14 cellular contexts compared by ENCODE assay signal in genomic region chr6:3526962-3527796, GRCh38.
DNase-seq lines count a peak whose midpoint lies in the region; ATAC-seq, FAIRE-seq and TF ChIP-seq lines count a peak whose summit lies in the region.
"Had no signal": no experiment of that assay in that cellular context is flagged by ENCODE, and none has a peak within 500 bp of the region (broad histone marks: within the 10 kb centered on the region; RNA-seq: fewer than 3 reads in every experiment).

No MANE protein-coding gene starts in this region.

- H3K36me3 Mint-ChIP-seq in naive thymus-derived CD8-positive, alpha-beta T cell, result no peaks in the 10 kb centered on the region
- H3K36me3 Mint-ChIP-seq: CD4-positive, CD25-positive, alpha-beta regulatory T cell; natural killer cell; stimulated activated naive B cell treated with anti-CD40 and anti-IgM and Interleukin-4, amounts not matched to agents 10 μg/mL and 1 μg/mL and 100 μg/mL, for 72 hours had no signal

- no peak overlapping the region for H2BK20ac ChIP-seq in H1 (ENCODE audit: low read length)

- H3K36me3 ChIP-seq in HepG2 (replicated peaks in 1 of 2; ENCODE audit: control insufficient read depth in 1 of 2, insufficient read depth in 2 of 2, low read length in 2 of 2) (no peaks in the 10 kb centered on the region), right lobe of liver (no peaks in the 10 kb centered on the region), H1 (ENCODE audit: control insufficient read depth in 2 of 4, insufficient read depth in 4 of 4, low read length in 3 of 4) (no peaks in the 10 kb centered on the region), spleen (no peaks in the 10 kb centered on the region), tibial artery (no peaks in the 10 kb centered on the region)
- H3K36me3 ChIP-seq: SJSA1 had no signal

- WGBS in HepG2 (ENCODE audit: low lambda C conversion rate), result 11% methylated on average over 12 of the region's 13 CpGs
- 42% methylated on average over 7 of the region's 13 CpGs for WGBS in right lobe of liver (ENCODE audit: insufficient coverage, low coverage, low lambda C conversion rate, missing lambda C conversion rate)
- WGBS in H1 (ENCODE audit: extremely low coverage in 1 of 2, insufficient coverage in 1 of 2, insufficient read length in 1 of 2, insufficient replicate concordance in 2 of 2, low coverage in 1 of 2, low lambda C conversion rate in 2 of 2, missing lambda C conversion rate in 1 of 2), 2 experiments, result 80% methylated on average over 13 of the region's 13 CpGs; no CpG with 5 or more reads in 1 of the 2 experiments
- WGBS in spleen, 5 donors, result 64 to 83% (median 78%) methylated on average over 13 of the region's 13 CpGs

- CTCF ChIA-PET in HepG2 (lab: Yijun Ruan, JAX; ENCODE audit: low intra/inter-chr PET ratio, low total read pairs) (no interaction called here), H1 (lab: Charles Lee; ENCODE audit: partially characterized antibody) (interaction anchor here (0.9 to 2.4 kb wide), 6 partner anchors 9 to 205 kb away, joined by 3 to 11 read pairs (median 4); no protein-coding TSS in a partner anchor)

- in situ Hi-C loops in HepG2 (cut with HindIII; ENCODE audit: extremely low pct_ligation_motif_present, low pct_unique_long_range_greater_than_20kb), result no loop called here

- H2AFZ ChIP-seq in HepG2 (ENCODE audit: low read length), result no peak overlapping the region
- H2AFZ ChIP-seq in H1 (ENCODE audit: low read length), result peak overlapping the region; percentile 82

- no peak overlapping the region for H2AK5ac ChIP-seq in H1 (ENCODE audit: low read depth, low read length)

- H3K27me3 ChIP-seq in HepG2 (ENCODE audit: control insufficient read depth in 1 of 2, insufficient read depth in 2 of 2, low read length in 2 of 2) (peaks cover 3 to 56% of the 10 kb centered on the region in 2 experiments; a peak in 4 of 5 replicates), right lobe of liver (no peaks in the 10 kb centered on the region), H1 (replicated peaks in 1 of 4; ENCODE audit: control insufficient read depth in 3 of 4, extremely low read depth in 1 of 4, insufficient read depth in 3 of 4, low read length in 3 of 4) (peaks cover 0 to 2% (median 0%) of the 10 kb centered on the region in 4 experiments; a peak in 1 of 7 replicates), spleen (replicated peaks in 1 of 7) (peaks cover 0 to 15% (median 0%) of the 10 kb centered on the region in 7 donors), tibial artery (no peaks in the 10 kb centered on the region)
- H3K27me3 ChIP-seq: SJSA1 had no signal

- H3K9me3 ChIP-seq in HepG2 (ENCODE audit: low read length) (no peaks in the 10 kb centered on the region), right lobe of liver (no peaks in the 10 kb centered on the region), H1 (ENCODE audit: insufficient read depth in 2 of 2, low read depth in 1 of 2, low read length in 1 of 2) (no peaks in the 10 kb centered on the region), spleen (no peaks in the 10 kb centered on the region), tibial artery (no peaks in the 10 kb centered on the region)
- H3K9me3 ChIP-seq: SJSA1 had no signal

- TF ChIP-seq POLR2A in HepG2 (IDR thresholded peaks at IDR 0.05; ENCODE audit: insufficient read depth in 1 of 2, low read depth in 2 of 2, low read length in 2 of 2) (no peak), right lobe of liver (IDR thresholded peaks at IDR 0.05) (no peak), H1 (IDR thresholded peaks at IDR 0.05; ENCODE audit: control extremely low read depth in 1 of 2, low read depth in 2 of 2, low read length in 2 of 2) (no peak), spleen (IDR thresholded peaks at IDR 0.05) (no peak)

- peak; percentile 65 for ATAC-seq in HepG2
- ATAC-seq in right lobe of liver, result no peak
- ATAC-seq in naive thymus-derived CD8-positive, alpha-beta T cell, result no peak
- ATAC-seq in GM21786 (IDR thresholded peaks at IDR 0.05; ENCODE audit: unreplicated experiment), result no peak
- ATAC-seq: natural killer cell; stimulated activated naive B cell treated with anti-CD40 and anti-IgM and Interleukin-4, amounts not matched to agents 10 μg/mL and 1 μg/mL and 100 μg/mL, for 72 hours had no signal

- peaks cover 0 to 5% (median 0%) of the 10 kb centered on the region in 4 donors for H3K4me1 Mint-ChIP-seq in naive thymus-derived CD8-positive, alpha-beta T cell
- H3K4me1 Mint-ChIP-seq: CD4-positive, CD25-positive, alpha-beta regulatory T cell; natural killer cell; stimulated activated naive B cell treated with anti-CD40 and anti-IgM and Interleukin-4, amounts not matched to agents 10 μg/mL and 1 μg/mL and 100 μg/mL, for 72 hours had no signal

- TF ChIP-seq EP300 in HepG2 (IDR thresholded peaks at IDR 0.05; ENCODE audit: low read depth in 2 of 2, low read length in 2 of 2) (no peak), HepG2 (CRISPR knock-in tag; IDR thresholded peaks at IDR 0.05; ENCODE audit: borderline replicate concordance) (no peak), H1 (IDR thresholded peaks at IDR 0.05; ENCODE audit: borderline replicate concordance in 1 of 2, low read depth in 2 of 2, low read length in 2 of 2) (no peak)

- H3K4me2 ChIP-seq in HepG2 (ENCODE audit: low read depth, low read length) (no peak overlapping the region), H1 (ENCODE audit: insufficient read depth in 1 of 2, low read depth in 2 of 2, low read length in 2 of 2) (no peak overlapping the region)

- no peak overlapping the region for H3K4me3 Mint-ChIP-seq in naive thymus-derived CD8-positive, alpha-beta T cell
- H3K4me3 Mint-ChIP-seq: CD4-positive, CD25-positive, alpha-beta regulatory T cell; natural killer cell; stimulated activated naive B cell treated with anti-CD40 and anti-IgM and Interleukin-4, amounts not matched to agents 10 μg/mL and 1 μg/mL and 100 μg/mL, for 72 hours had no signal

- H2BK15ac ChIP-seq in H1 (ENCODE audit: low read length), result no peak overlapping the region

- H3K56ac ChIP-seq in H1 (replicated peaks; ENCODE audit: insufficient read length, low read depth, low read length), result no peak overlapping the region

- H3K79me2 ChIP-seq in HepG2 (ENCODE audit: insufficient read depth, low read length) (no peaks in the 10 kb centered on the region), H1 (ENCODE audit: control insufficient read depth in 1 of 2, insufficient read depth in 2 of 2, low read length in 2 of 2) (no peaks in the 10 kb centered on the region)

- H3K27ac ChIP-seq in HepG2 (ENCODE audit: extremely low read length, insufficient read depth, low read length), result no peak overlapping the region
- no peak overlapping the region for H3K27ac ChIP-seq in right lobe of liver
- no peak overlapping the region for H3K27ac ChIP-seq in H1 (ENCODE audit: low read depth, low read length)
- no peak overlapping the region for H3K27ac ChIP-seq in spleen
- H3K27ac ChIP-seq in tibial artery, result no peak overlapping the region
- H3K27ac ChIP-seq: SJSA1 had no signal

- H3K4me1 ChIP-seq in HepG2 (ENCODE audit: insufficient read depth, low read length) (0 out of 2 replicates have a peak, but pooled peaks cover 12% of the 10 kb centered on the region), right lobe of liver (no peaks in the 10 kb centered on the region), H1 (replicated peaks in 1 of 4; ENCODE audit: control insufficient read depth in 3 of 4, insufficient read depth in 4 of 4, low read length in 3 of 4) (peaks cover 0 to 9% (median 3%) of the 10 kb centered on the region in 4 experiments; a peak in 3 of 7 replicates), spleen (no peaks in the 10 kb centered on the region), tibial artery (peaks cover 0 to 16% (median 7%) of the 10 kb centered on the region in 4 donors)

- POLR2A ChIA-PET in HepG2 (lab: Yijun Ruan, JAX), result no interaction called here
- POLR2A ChIA-PET in H1 (lab: Charles Lee; ENCODE audit: partially characterized antibody), result no interaction called here
- POLR2A ChIA-PET in naive thymus-derived CD8-positive, alpha-beta T cell (lab: Charles Lee), result no interaction called here

- intact Hi-C loops in HepG2 (cut with micrococcal nuclease; ENCODE audit: unreplicated experiment), result no loop called here
- intact Hi-C loops in right lobe of liver (cut with DNase I), result no loop called here
- intact Hi-C loops in spleen (cut with DNase I; ENCODE audit: low total_unique reads), result no loop called here
- intact Hi-C loops in tibial artery (cut with DNase I; ENCODE audit: low total_unique reads), result no loop called here

- H3K14ac ChIP-seq in H1 (ENCODE audit: insufficient read length), result no peak overlapping the region

- no peak overlapping the region for H4K5ac ChIP-seq in H1 (ENCODE audit: insufficient read length, low read depth, low read length)

- TF ChIP-seq CTCF in HepG2 (CRISPR knock-in tag; IDR thresholded peaks at IDR 0.05), result no peak
- no peak for TF ChIP-seq CTCF in right lobe of liver (IDR thresholded peaks at IDR 0.05)
- no peak for TF ChIP-seq CTCF in H1 (IDR thresholded peaks at IDR 0.05; ENCODE audit: control extremely low read depth in 1 of 3, insufficient read depth in 1 of 3, low read depth in 1 of 3, low read length in 3 of 3)
- TF ChIP-seq CTCF in spleen (IDR thresholded peaks at IDR 0.05 in 8 of 11, conservative IDR thresholded peaks at IDR 0.05 in 3 of 11), result no peak
- TF ChIP-seq CTCF in tibial artery (IDR thresholded peaks at IDR 0.05), result no peak

- no peak overlapping the region for H4K91ac ChIP-seq in H1 (replicated peaks; ENCODE audit: insufficient read length, low read length)

- peaks cover 0 to 17% (median 6%) of the 10 kb centered on the region in 5 donors for H3K27me3 Mint-ChIP-seq in naive thymus-derived CD8-positive, alpha-beta T cell

- no peak overlapping the region for H4K8ac ChIP-seq in H1 (ENCODE audit: extremely low read depth, insufficient read depth, low read length)

- H3K23ac ChIP-seq in H1 (ENCODE audit: insufficient read length), result no peak overlapping the region

- no peaks in the 10 kb centered on the region for H3K23me2 ChIP-seq in H1 (ENCODE audit: low read depth, low read length)

- H3K4me3 ChIP-seq in HepG2 (replicated peaks in 1 of 3; ENCODE audit: insufficient read depth in 1 of 3, low read depth in 2 of 3, low read length in 3 of 3) (no peak overlapping the region), right lobe of liver (no peak overlapping the region), H1 (ENCODE audit: extremely low read depth in 1 of 4, insufficient read depth in 2 of 4, low read depth in 3 of 4, low read length in 4 of 4) (no peak overlapping the region), spleen (no peak overlapping the region), tibial artery (no peak overlapping the region)
- H3K4me3 ChIP-seq: SJSA1 had no signal

- H3K4ac ChIP-seq in H1 (replicated peaks; ENCODE audit: insufficient read length, low read depth, low read length), result no peak overlapping the region

- H3K27ac Mint-ChIP-seq in naive thymus-derived CD8-positive, alpha-beta T cell, result peak overlapping the region in 1 of 10 donors; percentile 49
- H3K27ac Mint-ChIP-seq: CD4-positive, CD25-positive, alpha-beta regulatory T cell; natural killer cell; stimulated activated naive B cell treated with anti-CD40 and anti-IgM and Interleukin-4, amounts not matched to agents 10 μg/mL and 1 μg/mL and 100 μg/mL, for 72 hours had no signal

- no peak for DNase-seq in HepG2 (ENCODE audit: low spot score)
- DNase-seq in right lobe of liver, result no peak
- DNase-seq in H1 (ENCODE audit: low read depth in 1 of 2, low spot score in 2 of 2), result no peak
- peak; percentile 45 for DNase-seq in left kidney (ENCODE audit: low read depth, low spot score)
- no peak for DNase-seq in spleen
- no peak for DNase-seq in tibial artery
- no peak for DNase-seq in naive thymus-derived CD8-positive, alpha-beta T cell
- DNase-seq: CD4-positive, CD25-positive, alpha-beta regulatory T cell; DMS79 treated with DMSO at 0.1 percent for 48 hours; natural killer cell; NCI-H1417 treated with DMSO at 0.1 percent for 48 hours; stimulated activated naive B cell treated with anti-CD40 and anti-IgM and Interleukin-4, amounts not matched to agents 10 μg/mL and 1 μg/mL and 100 μg/mL, for 72 hours had no signal

- no peak overlapping the region for H3K18ac ChIP-seq in H1 (ENCODE audit: extremely low read depth, low read length)

- H3K9ac ChIP-seq in HepG2 (ENCODE audit: insufficient read depth, low read depth, low read length), result no peak overlapping the region
- H3K9ac ChIP-seq in H1 (replicated peaks in 1 of 4; ENCODE audit: extremely low read depth in 1 of 4, low read depth in 3 of 4, low read length in 3 of 4), result no peak overlapping the region

- H4K20me1 ChIP-seq in HepG2 (ENCODE audit: insufficient read depth, low read length) (no peaks in the 10 kb centered on the region), H1 (replicated peaks in 1 of 2; ENCODE audit: control insufficient read depth in 1 of 2, insufficient read depth in 2 of 2, low read length in 2 of 2) (no peaks in the 10 kb centered on the region)

- no peak overlapping the region for H2BK120ac ChIP-seq in H1 (replicated peaks; ENCODE audit: low read depth, low read length)

- H3K9me3 Mint-ChIP-seq in naive thymus-derived CD8-positive, alpha-beta T cell, result no peaks in the 10 kb centered on the region
- H3K9me3 Mint-ChIP-seq: CD4-positive, CD25-positive, alpha-beta regulatory T cell; natural killer cell; stimulated activated naive B cell treated with anti-CD40 and anti-IgM and Interleukin-4, amounts not matched to agents 10 μg/mL and 1 μg/mL and 100 μg/mL, for 72 hours had no signal

- no peak for FAIRE-seq in HepG2 (lab: Jason Lieb, UNC)
- no peak for FAIRE-seq in H1 (lab: Jason Lieb, UNC)

- no peak overlapping the region for H2BK12ac ChIP-seq in H1 (ENCODE audit: low read depth, low read length)

- H2BK5ac ChIP-seq in H1 (ENCODE audit: low read depth, low read length), result no peak overlapping the region

- no peak for TF ChIP-seq RAD21 in HepG2 (CRISPR knock-in tag; IDR thresholded peaks at IDR 0.05)
- TF ChIP-seq RAD21 in H1 (IDR thresholded peaks at IDR 0.05 in 1 of 2, conservative IDR thresholded peaks at IDR 0.05 in 1 of 2; ENCODE audit: low read depth in 2 of 2, low read length in 2 of 2), result no peak

- BruUV-seq in HepG2 (replicated peaks; lab: Mats Ljungman, UMichigan), result no TSS peak

- no peaks in the 10 kb centered on the region for H3K79me1 ChIP-seq in H1 (ENCODE audit: low read depth, low read length)
